In genomic region chr3:143328459-143328858, GRCh38 we compare ENCODE assay signal across 23 cellular contexts.
A peak's percentile ranks its signal among the peaks of the same experiment; 100 is the strongest.
DNase-seq lines count a peak whose midpoint lies in the region; ATAC-seq, FAIRE-seq and TF ChIP-seq lines count a peak whose summit lies in the region.
"Had no signal": no experiment of that assay in that cellular context is flagged by ENCODE, and none has a peak within 500 bp of the region (broad histone marks: within the 10 kb centered on the region; RNA-seq: fewer than 3 reads in every experiment).

No MANE protein-coding gene starts in this region.

- no peak overlapping the region for H3K4me3 ChIP-seq in A549
- H3K4me3 ChIP-seq in astrocyte of the spinal cord (ENCODE audit: low read depth, low read length): no peak overlapping the region
- no peak overlapping the region for H3K4me3 ChIP-seq in foreskin fibroblast (ENCODE audit: low read depth in 1 of 2, low read length in 2 of 2)
- H3K4me3 ChIP-seq: body of pancreas, lower lobe of right lung had no signal

- ATAC-seq in A549 (peak; percentile 40 to 43; a peak in 2 of 6 replicates), HG03354 (IDR thresholded peaks at IDR 0.05; ENCODE audit: poor library complexity, severe bottlenecking, unreplicated experiment) (no peak), GM21717 (IDR thresholded peaks at IDR 0.05; ENCODE audit: unreplicated experiment) (no peak), GM21737 (IDR thresholded peaks at IDR 0.05; ENCODE audit: unreplicated experiment) (no peak), GM18519 (IDR thresholded peaks at IDR 0.05; ENCODE audit: low FRiP score, unreplicated experiment) (no peak)
- ATAC-seq: activated CD8-positive, alpha-beta memory T cell treated with anti-CD3 and anti-CD28 coated beads, Interleukin-2, amount 10 ng/mL, durations not matched to agents 7 days and 5 days; activated T-helper 17 cell treated with anti-CD3 and anti-CD28 coated beads, Interleukin-2, amount 50 U/mL, for 72 hours; body of pancreas; lower lobe of right lung; T-cell had no signal

- TF ChIP-seq CTCF in A549 (IDR thresholded peaks at IDR 0.05) (no peak), astrocyte of the spinal cord (IDR thresholded peaks at IDR 0.05; ENCODE audit: low read depth, low read length) (peak; percentile 2), foreskin fibroblast (IDR thresholded peaks at IDR 0.05; ENCODE audit: low read depth, low read length) (peak; percentile 26)

- POLR2A ChIA-PET in A549 (lab: Yijun Ruan, JAX): no interaction called here

- CTCF ChIA-PET in A549 (lab: Yijun Ruan, JAX): no interaction called here

- no peak for TF ChIP-seq RAD21 in A549 (conservative IDR thresholded peaks at IDR 0.05 in 1 of 2, IDR thresholded peaks at IDR 0.05 in 1 of 2)

- TF ChIP-seq POLR2A in A549 (IDR thresholded peaks at IDR 0.05; ENCODE audit: low read length): no peak

- no peak for TF ChIP-seq EP300 in A549 (IDR thresholded peaks at IDR 0.05)

- 27% methylated on average over 5 of the region's 5 CpGs for WGBS in A549 (ENCODE audit: missing lambda C conversion rate)

- in situ Hi-C loops in astrocyte of the spinal cord (cut with HindIII; ENCODE audit: low sequenced_read_pairs): no loop called here

- H3K9me3 ChIP-seq in A549: no peaks in the 10 kb centered on the region
- H3K9me3 ChIP-seq: body of pancreas, lower lobe of right lung had no signal

- no peak overlapping the region for H3K4me2 ChIP-seq in A549

- FAIRE-seq in A549 (lab: Jason Lieb, UNC): no peak
- FAIRE-seq: GM19239, H54, keratinocyte, TTC549 had no signal

- no peaks in the 10 kb centered on the region for H3K4me1 ChIP-seq in A549
- H3K4me1 ChIP-seq: body of pancreas, lower lobe of right lung had no signal

- no peak overlapping the region for H3K27ac ChIP-seq in A549
- H3K27ac ChIP-seq: body of pancreas, lower lobe of right lung had no signal

- DNase-seq in A549 (ENCODE audit: low read depth in 1 of 2, low spot score in 1 of 2): no peak
- DNase-seq in HCEC 1CT: peak; percentile 12
- DNase-seq in astrocyte of the spinal cord (ENCODE audit: low read depth, low spot score): no peak
- peak in 1 of 2 donors; percentile 63 for DNase-seq in foreskin fibroblast
- DNase-seq: activated CD4-positive, alpha-beta T cell treated with anti-CD3 and anti-CD28 coated beads for 48 hours; activated CD8-positive, alpha-beta memory T cell treated with anti-CD3 and anti-CD28 coated beads, Interleukin-2, amount 10 ng/mL, durations not matched to agents 7 days and 5 days; activated naive CD8-positive, alpha-beta T cell treated with anti-CD3 and anti-CD28 coated beads for 36 hours; body of pancreas; CD4-positive, alpha-beta T cell; foreskin melanocyte; lower lobe of right lung; NCI-H510A treated with DMSO at 0.1 percent for 48 hours; Right ventricle myocardium superior; T-cell had no signal

TF ChIP-seq in A549, 52 proteins besides CTCF, POLR2A, EP300 and RAD21:
- TF ChIP-seq CBX8 (IDR thresholded peaks at IDR 0.05): no peak
- TF ChIP-seq CEBPB (IDR thresholded peaks at IDR 0.05): no peak
- TF ChIP-seq MAZ (IDR thresholded peaks at IDR 0.05; ENCODE audit: borderline replicate concordance, low read depth, low read length): no peak
- TF ChIP-seq ZFP36 (IDR thresholded peaks at IDR 0.05; ENCODE audit: borderline replicate concordance, partially characterized antibody): no peak
TF ChIP-seq in A549: peak in this region for 0.

Comparison
In these comparisons a context has a peak if more than half of its experiments do, and no peak if none do; other contexts are left out.
1. ATAC-seq: peak in A549 (2 of 2); none in HG03354 (single experiment), GM21717 (single experiment), GM21737 (single experiment) and GM18519 (single experiment).